Comparison of ENCODE assay signal across 22 cellular contexts in genomic region chr15:41783272-41783660, GRCh38. TPM values are rescaled to one million over a fixed set of nuclear protein-coding genes. Genes with fewer than 3 reads are reported as not detected.
DNase-seq lines count a peak whose midpoint lies in the region; ATAC-seq, FAIRE-seq and TF ChIP-seq lines count a peak whose summit lies in the region.
"Had no signal": no experiment of that assay in that cellular context is flagged by ENCODE, and none has a peak within 500 bp of the region (broad histone marks: within the 10 kb centered on the region; RNA-seq: fewer than 3 reads in every experiment).

No MANE protein-coding gene starts in this region.

- H3K27me3 ChIP-seq in Karpas-422 (ENCODE audit: low read length) = no peaks in the 10 kb centered on the region
- H3K27me3 ChIP-seq in K562 (ENCODE audit: control insufficient read depth in 2 of 2, insufficient read depth in 2 of 2, low read length in 2 of 2) = no peaks in the 10 kb centered on the region
- no peaks in the 10 kb centered on the region for H3K27me3 ChIP-seq in small intestine (ENCODE audit: control insufficient read depth in 2 of 2, insufficient read depth in 2 of 2, low read length in 2 of 2)
- no peaks in the 10 kb centered on the region for H3K27me3 ChIP-seq in gastroesophageal sphincter
- H3K27me3 ChIP-seq: brain microvascular endothelial cell, upper lobe of left lung had no signal

- H3K4me3 ChIP-seq in Karpas-422 (ENCODE audit: low read length) (no peak overlapping the region), K562 (no peak overlapping the region), small intestine (ENCODE audit: low read depth in 1 of 2, low read length in 2 of 2) (no peak overlapping the region), gastroesophageal sphincter (no peak overlapping the region)
- H3K4me3 ChIP-seq: upper lobe of left lung had no signal

- no peaks in the 10 kb centered on the region for H3K9me1 ChIP-seq in K562 (ENCODE audit: control insufficient read depth, insufficient read depth, low read length)

- TF ChIP-seq RAD21 in K562 (CRISPR knock-in tag; conservative IDR thresholded peaks at IDR 0.05 in 1 of 2, IDR thresholded peaks at IDR 0.05 in 1 of 2) = no peak

- in situ Hi-C loops in K562 (cut with MboI) = no loop called here

- H3K4me2 ChIP-seq in Karpas-422 (ENCODE audit: low read depth, low read length, poor library complexity, severe bottlenecking) (peak overlapping the region; percentile 59), K562 (ENCODE audit: insufficient read depth, low read length) (peak overlapping the region; percentile 11; the same call in 1 of the 2 replicates)

- H3K9ac ChIP-seq in Karpas-422 (ENCODE audit: low read length) (peak overlapping the region; percentile 18), K562 (ENCODE audit: insufficient read depth in 1 of 2, low read depth in 2 of 2, low read length in 2 of 2) (no peak overlapping the region; a peak in 1 of 4 replicates)

- H3K9me3 ChIP-seq in Karpas-422 (ENCODE audit: low read length) (no peaks in the 10 kb centered on the region), K562 (replicated peaks; ENCODE audit: control insufficient read depth, insufficient read depth, low read depth, low read length) (no peaks in the 10 kb centered on the region), small intestine (ENCODE audit: control insufficient read depth, low read depth) (no peaks in the 10 kb centered on the region), gastroesophageal sphincter (no peaks in the 10 kb centered on the region)
- H3K9me3 ChIP-seq: upper lobe of left lung had no signal

- intact Hi-C loops in K562 (cut with micrococcal nuclease) = no loop called here

- no peaks in the 10 kb centered on the region for H4K20me1 ChIP-seq in Karpas-422 (ENCODE audit: insufficient read depth, low read depth, low read length)
- H4K20me1 ChIP-seq in K562 (replicated peaks; ENCODE audit: control insufficient read depth, insufficient read depth, low read length) = no peaks in the 10 kb centered on the region

- H3K27ac ChIP-seq in Karpas-422 (ENCODE audit: low read length) (peak overlapping the region; percentile 84), K562 (ENCODE audit: extremely low read depth, low read depth, low read length) (no peak overlapping the region), small intestine (ENCODE audit: low read depth in 1 of 2, low read length in 1 of 2) (peak overlapping the region in 1 of 2 donors; percentile 59), gastroesophageal sphincter (no peak overlapping the region)
- H3K27ac ChIP-seq: brain microvascular endothelial cell, upper lobe of left lung had no signal

- H2AFZ ChIP-seq in Karpas-422 (ENCODE audit: low read length) (no peak overlapping the region), K562 (ENCODE audit: low read depth, low read length) (no peak overlapping the region; the same call in 1 of the 2 replicates)

- 12% methylated on average over 1 of the region's 1 CpG for WGBS in K562 (ENCODE audit: insufficient coverage, low coverage, missing lambda C conversion rate)
- 3 to 47% (median 21%) methylated on average over 1 of the region's 1 CpG for WGBS in small intestine, 3 donors
- 60 to 100% methylated on average over 1 of the region's 1 CpG for WGBS in gastroesophageal sphincter (ENCODE audit: low coverage in 1 of 2), 2 donors

- POLR2A ChIA-PET in K562 (lab: Yijun Ruan, JAX) = interaction anchor here (0.5 to 1.8 kb wide), 5 partner anchors 9 to 738 kb away, joined by 3 to 10 read pairs (median 3); partner anchors contain the start of gene MAPKBP1

- H3K9me2 ChIP-seq in Karpas-422 (replicated peaks; ENCODE audit: insufficient read depth, low read length) = no peaks in the 10 kb centered on the region

- H3K4me1 ChIP-seq in Karpas-422 (ENCODE audit: low read length) = peaks cover 53% of the 10 kb centered on the region
- peaks cover 5 to 11% of the 10 kb centered on the region in 2 experiments; a peak in 4 of 5 replicates for H3K4me1 ChIP-seq in K562 (replicated peaks in 1 of 2; ENCODE audit: control insufficient read depth in 2 of 2, insufficient read depth in 2 of 2, low read length in 2 of 2)
- H3K4me1 ChIP-seq in small intestine (ENCODE audit: control insufficient read depth in 2 of 2, insufficient read depth in 1 of 2, low read depth in 1 of 2, low read length in 1 of 2) = peaks cover 2 to 6% of the 10 kb centered on the region in 2 donors
- H3K4me1 ChIP-seq in gastroesophageal sphincter = peaks cover 5 to 45% (median 11%) of the 10 kb centered on the region in 3 donors

- TF ChIP-seq CTCF in K562 (IDR thresholded peaks at IDR 0.05 in 2 of 3, conservative IDR thresholded peaks at IDR 0.05 in 1 of 3; ENCODE audit: insufficient read depth in 2 of 3, low read depth in 1 of 3, low read length in 3 of 3) = no peak
- no peak for TF ChIP-seq CTCF in gastroesophageal sphincter (IDR thresholded peaks at IDR 0.05)

- 0 out of 2 replicates have a peak, but pooled peaks cover 3% of the 10 kb centered on the region for H3K36me3 ChIP-seq in Karpas-422 (ENCODE audit: insufficient read depth, low read length)
- no peaks in the 10 kb centered on the region for H3K36me3 ChIP-seq in K562 (ENCODE audit: control insufficient read depth, insufficient read depth, low read length)
- H3K36me3 ChIP-seq in small intestine (ENCODE audit: control insufficient read depth in 2 of 2, insufficient read depth in 2 of 2, low read length in 2 of 2) = peaks cover 0 to 2% of the 10 kb centered on the region in 2 donors
- H3K36me3 ChIP-seq in gastroesophageal sphincter = no peaks in the 10 kb centered on the region
- H3K36me3 ChIP-seq: brain microvascular endothelial cell, upper lobe of left lung had no signal

- TF ChIP-seq POLR2A in K562 (conservative IDR thresholded peaks at IDR 0.05) = no peak
- TF ChIP-seq POLR2A in gastroesophageal sphincter (IDR thresholded peaks at IDR 0.05) = no peak

- peak; percentile 44; the same call in 2 of the 3 replicates for ATAC-seq in K562
- ATAC-seq in gastroesophageal sphincter = no peak
- ATAC-seq: activated CD4-positive, CD25-positive, alpha-beta regulatory T cell treated with anti-CD3 and anti-CD28 coated beads, Interleukin-2, amount 50 U/mL, for 24 hours; SK-N-SH treated with all-trans-retinoic acid at 6 μM for 48 hours; stimulated activated naive CD8-positive, alpha-beta T cell treated with anti-CD3 and anti-CD28 coated beads, Interleukin-15, Interleukin-2, amounts not matched to agents 100 U/mL and 50 U/mL, for 24 hours had no signal

- H3K79me2 ChIP-seq in Karpas-422 (ENCODE audit: low read length) = peaks cover 89% of the 10 kb centered on the region
- H3K79me2 ChIP-seq in K562 (ENCODE audit: control insufficient read depth, insufficient read depth, low read length) = no peaks in the 10 kb centered on the region

- no TSS peak for BruUV-seq in K562 (replicated peaks; lab: Mats Ljungman, UMichigan)

- DNase-seq in Karpas-422 (no peak), K562 (ENCODE audit: extremely low read depth in 1 of 4, low spot score in 3 of 4) (peak in 1 of 4 experiments; percentile 16), small intestine (peak; percentile 83), NOMO-1 treated with DMSO at 0.1 percent for 48 hours (lab: John Stamatoyannopoulos, UW; ENCODE audit: unreplicated experiment) (no peak)
- DNase-seq: brain microvascular endothelial cell; dermis blood vessel endothelial cell; DND-41; foreskin melanocyte; HFFc6; KG1; NCI-H1092; NCI-H2029 treated with DMSO at 0.1 percent for 48 hours; NCI-H446 treated with DMSO at 0.1 percent for 48 hours; nephron progenitor cell; posterior cingulate gyrus; RPMI8226; stimulated activated CD4-positive, alpha-beta T cell treated with anti-CD3 and anti-CD28 coated beads, Interleukin-1b, Interleukin-23, amount 100 ng/mL, for 48 hours; stimulated activated naive CD8-positive, alpha-beta T cell treated with anti-CD3 and anti-CD28 coated beads, Interleukin-15, Interleukin-2, amounts not matched to agents 100 U/mL and 50 U/mL, for 24 hours; upper lobe of left lung had no signal

- FAIRE-seq in K562 (lab: Jason Lieb, UNC) = peak; percentile 11
- FAIRE-seq in small intestine (lab: Jason Lieb, UNC) = no peak

- TF ChIP-seq EP300 in K562 (IDR thresholded peaks at IDR 0.05; ENCODE audit: low read length) (no peak), gastroesophageal sphincter (IDR thresholded peaks at IDR 0.05) (no peak)

- CTCF ChIA-PET in K562 (lab: Yijun Ruan, JAX; ENCODE audit: low intra/inter-chr PET ratio) = no interaction called here

RNA-seq across cellular contexts. Expression of gene MAPKBP1, which starts 9.0 kb away (rescaled TPM):
- 17.8 and 29.8 TPM in 2 replicates for total RNA-seq in Karpas-422 (2014; rRNA removed; shearing (Covaris generic); ENCODE audit: low replicate concordance)
- 65.0 and 134 TPM in 2 replicates for total RNA-seq in K562 (2011; cell fraction: chromatin; rRNA removed; ENCODE audit: low replicate concordance)
- 51.1 and 51.4 TPM in 2 replicates for total RNA-seq in K562 (2011; cell fraction: nucleolus; rRNA removed)
- 45.8 and 52.1 TPM in 2 replicates for total RNA-seq in K562 (2011; cell fraction: nucleoplasm; rRNA removed)
- 4.1 and 5.3 TPM in 2 replicates for total RNA-seq in K562 (2014; rRNA removed)
- total RNA-seq in K562 (2014; rRNA removed; fragmentation: Illumina TruSeq; extraction: Trizol) = 4.5 and 4.6 TPM in 2 replicates
- total RNA-seq in K562 (2015; rRNA removed; fragmentation: Illumina TruSeq; extraction: Trizol) = 5.7 and 5.8 TPM in 2 replicates
- total RNA-seq in K562 (2021) = 9.5 and 9.6 TPM in 2 replicates
- 3.4 and 4.4 TPM in 2 replicates for polyA plus RNA-seq in K562 (2011; rRNA removed)
- polyA plus RNA-seq in K562 (2011; cell fraction: cytosol; rRNA removed) = 2.2 and 3.6 TPM in 2 replicates
- polyA plus RNA-seq in K562 (2011; cell fraction: nucleus; rRNA removed) = 24.5 and 27.3 TPM in 2 replicates
- 5.8 and 7.2 TPM in 2 replicates for polyA plus RNA-seq in K562 (2012)
- polyA plus RNA-seq in K562 (2014; fragmentation: Illumina TruSeq; extraction: Trizol) = 4.8 and 5.4 TPM in 2 replicates
- polyA plus RNA-seq in K562 (2014; fragmentation: Nextera tagmentation; extraction: Ambion mirVana) = under 1 TPM; 0.15 to 0.28 TPM
- 5.2 and 7.1 TPM in 2 replicates for polyA plus RNA-seq in K562 (2014; rRNA removed)
- polyA minus RNA-seq in K562 (2011; rRNA and poly(A)+ RNA removed) = 7.0 and 9.2 TPM in 2 replicates
- polyA minus RNA-seq in K562 (2011; cell fraction: cytosol; rRNA and poly(A)+ RNA removed) = 2.7 and 5.9 TPM in 2 replicates
- polyA minus RNA-seq in K562 (2011; cell fraction: nucleus; rRNA and poly(A)+ RNA removed) = 22.8 and 29.4 TPM in 2 replicates
- polyA plus RNA-seq in small intestine = 10 to 100 TPM in 2 of 3 donors, 1 to 10 TPM in 1; 8.3 to 30.2 (median 21.1) TPM
- total RNA-seq in gastroesophageal sphincter = 10 to 100 TPM; 25.1 to 48.9 (median 30.6) TPM

RNA-seq across cellular contexts. Expression of gene JMJD7, which starts 44.6 kb away (rescaled TPM):
- total RNA-seq in Karpas-422 (2014; rRNA removed; shearing (Covaris generic); ENCODE audit: low replicate concordance) = 2.8 and 9.2 TPM in 2 replicates
- total RNA-seq in K562 (2011; cell fraction: chromatin; rRNA removed; ENCODE audit: low replicate concordance) = 7.0 and 13.8 TPM in 2 replicates
- total RNA-seq in K562 (2011; cell fraction: nucleolus; rRNA removed) = 7.2 and 8.5 TPM in 2 replicates
- total RNA-seq in K562 (2011; cell fraction: nucleoplasm; rRNA removed) = 12.6 and 15.4 TPM in 2 replicates
- 6.1 and 11.3 TPM in 2 replicates for total RNA-seq in K562 (2014; rRNA removed)
- total RNA-seq in K562 (2014; rRNA removed; fragmentation: Illumina TruSeq; extraction: Trizol) = 3.2 and 3.8 TPM in 2 replicates
- total RNA-seq in K562 (2015; rRNA removed; fragmentation: Illumina TruSeq; extraction: Trizol) = 4.3 and 5.3 TPM in 2 replicates
- 12.2 and 13.1 TPM in 2 replicates for total RNA-seq in K562 (2021)
- polyA plus RNA-seq in K562 (2011; rRNA removed) = 7.9 and 8.8 TPM in 2 replicates
- polyA plus RNA-seq in K562 (2011; cell fraction: cytosol; rRNA removed) = 8.0 and 19.6 TPM in 2 replicates
- 18.0 and 36.7 TPM in 2 replicates for polyA plus RNA-seq in K562 (2011; cell fraction: nucleus; rRNA removed)
- polyA plus RNA-seq in K562 (2012) = 7.7 and 16.3 TPM in 2 replicates
- 6.8 and 9.4 TPM in 2 replicates for polyA plus RNA-seq in K562 (2014; fragmentation: Illumina TruSeq; extraction: Trizol)
- polyA plus RNA-seq in K562 (2014; fragmentation: Nextera tagmentation; extraction: Ambion mirVana) = 1 to 10 TPM; 1.2 to 2.9 TPM
- polyA plus RNA-seq in K562 (2014; rRNA removed) = 9.7 and 13.9 TPM in 2 replicates
- 0.60 and 3.0 TPM in 2 replicates for polyA minus RNA-seq in K562 (2011; rRNA and poly(A)+ RNA removed)
- 4.1 and 4.4 TPM in 2 replicates for polyA minus RNA-seq in K562 (2011; cell fraction: cytosol; rRNA and poly(A)+ RNA removed)
- 4.0 and 4.7 TPM in 2 replicates for polyA minus RNA-seq in K562 (2011; cell fraction: nucleus; rRNA and poly(A)+ RNA removed)
- 10 to 100 TPM in 1 of 3 donors, 1 to 10 TPM in 2; 6.8 to 11.4 (median 7.4) TPM for polyA plus RNA-seq in small intestine
- total RNA-seq in gastroesophageal sphincter = 10 to 100 TPM in 1 of 4 donors, 1 to 10 TPM in 3; 6.1 to 12.8 (median 9.3) TPM

RNA-seq across cellular contexts. Expression of gene PLA2G4B, which starts 55.4 kb away (rescaled TPM):
- total RNA-seq in Karpas-422 (2014; rRNA removed; shearing (Covaris generic); ENCODE audit: low replicate concordance) = 2.2 and 6.1 TPM in 2 replicates
- 22.3 and 55.4 TPM in 2 replicates for total RNA-seq in K562 (2011; cell fraction: chromatin; rRNA removed; ENCODE audit: low replicate concordance)
- total RNA-seq in K562 (2011; cell fraction: nucleolus; rRNA removed) = 26.3 and 28.8 TPM in 2 replicates
- 13.2 and 21.9 TPM in 2 replicates for total RNA-seq in K562 (2011; cell fraction: nucleoplasm; rRNA removed)
- total RNA-seq in K562 (2014; rRNA removed) (3.9 TPM in 2 replicates), K562 (2014; rRNA removed; fragmentation: Illumina TruSeq; extraction: Trizol) (0.89 and 2.1 TPM in 2 replicates), K562 (2015; rRNA removed; fragmentation: Illumina TruSeq; extraction: Trizol) (1.3 and 1.4 TPM in 2 replicates), K562 (2021) (2.8 and 5.2 TPM in 2 replicates), gastroesophageal sphincter (1 to 10 TPM; 2.5 to 7.0 (median 3.6) TPM)
- polyA plus RNA-seq in K562 (2011; rRNA removed) (4.3 and 7.0 TPM in 2 replicates), K562 (2014; fragmentation: Illumina TruSeq; extraction: Trizol) (2.7 and 2.8 TPM in 2 replicates), K562 (2014; fragmentation: Nextera tagmentation; extraction: Ambion mirVana) (under 1 TPM; 0.07 to 0.25 TPM), K562 (2014; rRNA removed) (5.6 and 6.1 TPM in 2 replicates), small intestine (10 to 100 TPM in 2 of 3 donors, 1 to 10 TPM in 1; 4.6 to 13.0 (median 11.3) TPM)
- 3.1 and 4.8 TPM in 2 replicates for polyA plus RNA-seq in K562 (2011; cell fraction: cytosol; rRNA removed)
- 48.4 and 61.4 TPM in 2 replicates for polyA plus RNA-seq in K562 (2011; cell fraction: nucleus; rRNA removed)
- polyA plus RNA-seq in K562 (2012) = 2.4 and 8.6 TPM in 2 replicates
- polyA minus RNA-seq in K562 (2011; rRNA and poly(A)+ RNA removed) = 0.74 and 1.2 TPM in 2 replicates
- polyA minus RNA-seq in K562 (2011; cell fraction: cytosol; rRNA and poly(A)+ RNA removed) = 1.1 and 1.5 TPM in 2 replicates
- 6.6 and 6.7 TPM in 2 replicates for polyA minus RNA-seq in K562 (2011; cell fraction: nucleus; rRNA and poly(A)+ RNA removed)
